1 cellular context compared by ENCODE assay signal in genomic region chr7:151087247-151088018, GRCh38.
TF ChIP-seq lines count a peak whose summit lies in the region.

No MANE protein-coding gene starts in this region.

TF ChIP-seq in HepG2, 621 proteins besides CTCF, POLR2A, EP300 and RAD21 (continued from another document and continues in another):
- TF ChIP-seq ZHX2 (IDR thresholded peaks at IDR 0.05; ENCODE audit: low read depth) (no peak), ZHX2 (CRISPR knock-in tag; IDR thresholded peaks at IDR 0.05; ENCODE audit: borderline replicate concordance) (0 out of 2 replicates have a peak, but pooled peaks have one; percentile 28), RERE (CRISPR knock-in tag; IDR thresholded peaks at IDR 0.05; ENCODE audit: low read depth) (no peak), ZBTB40 (IDR thresholded peaks at IDR 0.05) (no peak), ZBTB40 (CRISPR knock-in tag; IDR thresholded peaks at IDR 0.05) (no peak; the same call in 1 of the 2 replicates), ZBTB7B (CRISPR knock-in tag; IDR thresholded peaks at IDR 0.05) (peak; percentile 48; the same call in 1 of the 2 replicates), TCF7L2 (IDR thresholded peaks at IDR 0.05; ENCODE audit: low read depth, low read length) (no peak), ZNF34 (CRISPR knock-in tag; IDR thresholded peaks at IDR 0.05; ENCODE audit: borderline replicate concordance) (no peak), PREB (CRISPR knock-in tag; IDR thresholded peaks at IDR 0.05) (no peak), MIER3 (CRISPR knock-in tag; IDR thresholded peaks at IDR 0.05; ENCODE audit: borderline replicate concordance) (no peak), NFKB2 (CRISPR knock-in tag; IDR thresholded peaks at IDR 0.05; ENCODE audit: borderline replicate concordance) (peak; percentile 17; the same call in 1 of the 2 replicates), ZSCAN5A (CRISPR knock-in tag; IDR thresholded peaks at IDR 0.05; ENCODE audit: borderline replicate concordance) (no peak), TCF7 (IDR thresholded peaks at IDR 0.05; ENCODE audit: low read depth) (no peak), THAP8 (CRISPR knock-in tag; IDR thresholded peaks at IDR 0.05; ENCODE audit: borderline replicate concordance) (no peak), CCDC6 (CRISPR knock-in tag; IDR thresholded peaks at IDR 0.05) (peak; percentile 89; the same call in 1 of the 2 replicates), TEAD2 (CRISPR knock-in tag; IDR thresholded peaks at IDR 0.05) (no peak), ZNF513 (CRISPR knock-in tag; conservative IDR thresholded peaks at IDR 0.05) (no peak), THAP11 (CRISPR knock-in tag; IDR thresholded peaks at IDR 0.05) (peak; percentile 58), TBX2 (CRISPR knock-in tag; IDR thresholded peaks at IDR 0.05; ENCODE audit: borderline replicate concordance) (0 out of 2 replicates have a peak, but pooled peaks have one; percentile 12), ZBTB26 (CRISPR knock-in tag; IDR thresholded peaks at IDR 0.05; ENCODE audit: borderline replicate concordance) (no peak)
